In genomic region chr1:30650038-30650958, GRCh38 we compare ENCODE assay signal across 23 cellular contexts.
A peak's percentile ranks its signal among the peaks of the same experiment; 100 is the strongest.
DNase-seq lines count a peak whose midpoint lies in the region; ATAC-seq and TF ChIP-seq lines count a peak whose summit lies in the region.
"Had no signal": no experiment of that assay in that cellular context is flagged by ENCODE, and none has a peak within 500 bp of the region (broad histone marks: within the 10 kb centered on the region; RNA-seq: fewer than 3 reads in every experiment).

No MANE protein-coding gene starts in this region.

- H3K4me1 Mint-ChIP-seq in chondrocyte (ENCODE audit: low read depth) (no peaks in the 10 kb centered on the region), progenitor cell of endocrine pancreas (ENCODE audit: low read depth) (peaks cover 2% of the 10 kb centered on the region)

- no TSS peak for BruUV-seq in Panc1 (replicated peaks; lab: Mats Ljungman, UMichigan)

- H3K27me3 ChIP-seq in Panc1 (ENCODE audit: control insufficient read depth, insufficient read depth, low read length), result no peaks in the 10 kb centered on the region
- H3K27me3 ChIP-seq: cardiac muscle cell had no signal

- H3K9me3 ChIP-seq in Panc1 (ENCODE audit: control insufficient read depth, insufficient read depth, low read depth, low read length), result no peaks in the 10 kb centered on the region
- H3K9me3 ChIP-seq: heart left ventricle, SJCRH30, thoracic aorta had no signal

- intact Hi-C loops in Panc1 (cut with micrococcal nuclease; ENCODE audit: unreplicated experiment), result no loop called here

- no peak overlapping the region for H3K27ac ChIP-seq in Panc1 (ENCODE audit: low read length)
- H3K27ac ChIP-seq: 22Rv1, cardiac muscle cell, dorsolateral prefrontal cortex, heart left ventricle, SJCRH30, thoracic aorta had no signal

- H3K4me1 ChIP-seq in Panc1 (ENCODE audit: control insufficient read depth, insufficient read depth, low read length), result peaks cover 4% of the 10 kb centered on the region; the same call in 1 of the 2 replicates
- H3K4me1 ChIP-seq: heart left ventricle, SJCRH30 had no signal

- H3K27ac Mint-ChIP-seq in chondrocyte (ENCODE audit: unreplicated experiment), result no peak overlapping the region
- H3K27ac Mint-ChIP-seq in progenitor cell of endocrine pancreas, result peak overlapping the region; percentile 50
- H3K27ac Mint-ChIP-seq: activated naive CD4-positive, alpha-beta T cell treated with anti-CD3 and anti-CD28 coated beads for 36 hours; activated T-cell treated with anti-CD3 and anti-CD28 coated beads, Interleukin-2, amount 50 U/mL, for 72 hours; CD4-positive, alpha-beta T cell; memory B cell; stimulated activated naive B cell treated with anti-CD40 and anti-IgM and Interleukin-4, amounts not matched to agents 10 μg/mL and 1 μg/mL and 100 μg/mL, for 72 hours had no signal

- H3K27me3 Mint-ChIP-seq in chondrocyte (ENCODE audit: low read depth), result peaks cover 32% of the 10 kb centered on the region
- peaks cover 20% of the 10 kb centered on the region for H3K27me3 Mint-ChIP-seq in progenitor cell of endocrine pancreas

- in situ Hi-C loops in Panc1 (cut with HindIII; ENCODE audit: low pct_unique_long_range_greater_than_20kb, low sequenced_read_pairs), result no loop called here

- H3K9me3 Mint-ChIP-seq in chondrocyte (ENCODE audit: low read depth) (no peaks in the 10 kb centered on the region), progenitor cell of endocrine pancreas (ENCODE audit: low read depth) (no peaks in the 10 kb centered on the region)
- H3K9me3 Mint-ChIP-seq: activated naive CD4-positive, alpha-beta T cell treated with anti-CD3 and anti-CD28 coated beads for 36 hours; activated T-cell treated with anti-CD3 and anti-CD28 coated beads, Interleukin-2, amount 50 U/mL, for 72 hours; CD4-positive, alpha-beta T cell; stimulated activated naive B cell treated with anti-CD40 and anti-IgM and Interleukin-4, amounts not matched to agents 10 μg/mL and 1 μg/mL and 100 μg/mL, for 72 hours had no signal

- CTCF ChIA-PET in Panc1 (lab: Charles Lee), result no interaction called here

- POLR2A ChIA-PET in Panc1 (lab: Charles Lee), result no interaction called here

- H3K36me3 Mint-ChIP-seq in chondrocyte (ENCODE audit: low read depth) (no peaks in the 10 kb centered on the region), progenitor cell of endocrine pancreas (ENCODE audit: insufficient read depth) (no peaks in the 10 kb centered on the region)
- H3K36me3 Mint-ChIP-seq: memory B cell had no signal

- DNase-seq in DMS153 (lab: John Stamatoyannopoulos, UW) (peak; percentile 40), DMS153 treated with DMSO at 0.1 percent for 48 hours (lab: John Stamatoyannopoulos, UW; ENCODE audit: unreplicated experiment) (no peak), Panc1 (ENCODE audit: low read depth, low spot score) (no peak), chondrocyte (ENCODE audit: low spot score) (peak; percentile 61), progenitor cell of endocrine pancreas (ENCODE audit: low spot score, unreplicated experiment) (no peak), mucosa of gallbladder (ENCODE audit: low spot score) (no peak), kidney glomerular epithelial cell (lab: John Stamatoyannopoulos, UW) (no peak), AG08396 (ENCODE audit: low spot score) (no peak)
- DNase-seq: activated CD4-positive, alpha-beta T cell treated with anti-CD3 and anti-CD28 coated beads for 48 hours; activated naive CD4-positive, alpha-beta T cell treated with anti-CD3 and anti-CD28 coated beads for 36 hours; activated T-cell treated with anti-CD3 and anti-CD28 coated beads, Interleukin-2, amount 50 U/mL, for 72 hours; anterior cingulate cortex; CD4-positive, alpha-beta T cell; heart left ventricle; NCI-H1417 treated with DMSO at 0.1 percent for 48 hours; occipital lobe; SJCRH30; stimulated activated naive B cell treated with anti-CD40 and anti-IgM and Interleukin-4, amounts not matched to agents 10 μg/mL and 1 μg/mL and 100 μg/mL, for 72 hours had no signal

- no peak overlapping the region for H3K4me3 Mint-ChIP-seq in chondrocyte (ENCODE audit: unreplicated experiment)
- no peak overlapping the region for H3K4me3 Mint-ChIP-seq in progenitor cell of endocrine pancreas (ENCODE audit: low read depth)
- H3K4me3 Mint-ChIP-seq: activated naive CD4-positive, alpha-beta T cell treated with anti-CD3 and anti-CD28 coated beads for 36 hours; activated T-cell treated with anti-CD3 and anti-CD28 coated beads, Interleukin-2, amount 50 U/mL, for 72 hours; CD4-positive, alpha-beta T cell; memory B cell; stimulated activated naive B cell treated with anti-CD40 and anti-IgM and Interleukin-4, amounts not matched to agents 10 μg/mL and 1 μg/mL and 100 μg/mL, for 72 hours had no signal

- H3K36me3 ChIP-seq in Panc1 (ENCODE audit: control insufficient read depth, insufficient read depth, low read length), result no peaks in the 10 kb centered on the region
- H3K36me3 ChIP-seq: cardiac muscle cell, heart left ventricle, SJCRH30, thoracic aorta had no signal

- TF ChIP-seq CTCF in Panc1 (IDR thresholded peaks at IDR 0.05) (no peak), chondrocyte (IDR thresholded peaks at IDR 0.05) (no peak), progenitor cell of endocrine pancreas (IDR thresholded peaks at IDR 0.05; ENCODE audit: unreplicated experiment) (no peak)

- no peak overlapping the region for H3K4me3 ChIP-seq in Panc1 (ENCODE audit: low read depth in 2 of 2, low read length in 2 of 2)
- H3K4me3 ChIP-seq: cardiac muscle cell, dorsolateral prefrontal cortex, heart left ventricle, SJCRH30, thoracic aorta had no signal

- ATAC-seq in Panc1, result peak; percentile 55; the same call in 1 of the 2 replicates
- ATAC-seq: activated T-cell treated with anti-CD3 and anti-CD28 coated beads, Interleukin-2, amount 50 U/mL, for 72 hours; heart left ventricle; stimulated activated naive B cell treated with anti-CD40 and anti-IgM and Interleukin-4, amounts not matched to agents 10 μg/mL and 1 μg/mL and 100 μg/mL, for 72 hours had no signal

Comparison
In these comparisons a context has a peak if more than half of its experiments do, and no peak if none do; other contexts are left out.
1. DNase-seq: peak in DMS153 (single experiment) and chondrocyte (single experiment); none in DMS153 treated with DMSO at 0.1 percent for 48 hours (single experiment), Panc1 (single experiment), progenitor cell of endocrine pancreas (single experiment), mucosa of gallbladder (single experiment), kidney glomerular epithelial cell (single experiment) and AG08396 (single experiment).